12 cellular contexts compared by ENCODE assay signal in genomic region chr14:22502007-22502406, GRCh38.
DNase-seq lines count a peak whose midpoint lies in the region; ATAC-seq lines count a peak whose summit lies in the region.
"Had no signal": no experiment of that assay in that cellular context is flagged by ENCODE, and none has a peak within 500 bp of the region (broad histone marks: within the 10 kb centered on the region; RNA-seq: fewer than 3 reads in every experiment).

No MANE protein-coding gene starts in this region.

- H3K4me3 ChIP-seq in right cardiac atrium (ENCODE audit: low read length): peak overlapping the region; percentile 30

- no peaks in the 10 kb centered on the region for H3K27me3 ChIP-seq in right cardiac atrium (ENCODE audit: control insufficient read depth, insufficient read depth)

- ATAC-seq in activated naive CD4-positive, alpha-beta T cell treated with anti-CD3 and anti-CD28 coated beads, Interleukin-2, amount 50 U/mL, for 72 hours: no peak
- ATAC-seq in right cardiac atrium (peak; percentile 68 to 81), HG03097 (IDR thresholded peaks at IDR 0.05; ENCODE audit: low FRiP score, unreplicated experiment) (no peak)
- no peak for ATAC-seq in stimulated activated memory B cell treated with anti-CD40 and anti-IgM and Interleukin-4, amounts not matched to agents 10 μg/mL and 1 μg/mL and 100 μg/mL, for 72 hours

- H3K27ac ChIP-seq in right cardiac atrium (ENCODE audit: low read length): peak overlapping the region; percentile 86

- intact Hi-C loops in activated CD4-positive, alpha-beta T cell treated with anti-CD3 and anti-CD28 coated beads, Interleukin-2, amount 10 ng/mL, durations not matched to agents 24 days and 14 days (cut with micrococcal nuclease): loop anchor here (10.0 kb wide), 1 partner anchor 297 kb away; no protein-coding TSS in a partner anchor
- intact Hi-C loops in right cardiac atrium (cut with DNase I): no loop called here

- no peaks in the 10 kb centered on the region for H3K9me3 ChIP-seq in right cardiac atrium (ENCODE audit: control insufficient read depth, low read length)

- H3K36me3 Mint-ChIP-seq in activated CD4-positive, alpha-beta T cell treated with anti-CD3 and anti-CD28 coated beads, Interleukin-2, amount 10 ng/mL, durations not matched to agents 24 days and 14 days (ENCODE audit: low read depth): peaks cover 93% of the 10 kb centered on the region
- peaks cover 73 to 85% of the 10 kb centered on the region in 2 donors for H3K36me3 Mint-ChIP-seq in activated naive CD4-positive, alpha-beta T cell treated with anti-CD3 and anti-CD28 coated beads, Interleukin-2, amount 50 U/mL, for 72 hours
- H3K36me3 Mint-ChIP-seq in stimulated activated memory B cell treated with anti-CD40 and anti-IgM and Interleukin-4, amounts not matched to agents 10 μg/mL and 1 μg/mL and 100 μg/mL, for 72 hours: peaks cover 13% of the 10 kb centered on the region
- H3K36me3 Mint-ChIP-seq: brain had no signal

- H3K27ac Mint-ChIP-seq in activated CD4-positive, alpha-beta T cell treated with anti-CD3 and anti-CD28 coated beads, Interleukin-2, amount 10 ng/mL, durations not matched to agents 24 days and 14 days: peak overlapping the region; percentile 99
- H3K27ac Mint-ChIP-seq in activated naive CD4-positive, alpha-beta T cell treated with anti-CD3 and anti-CD28 coated beads, Interleukin-2, amount 50 U/mL, for 72 hours: peak overlapping the region; percentile 97
- H3K27ac Mint-ChIP-seq in stimulated activated memory B cell treated with anti-CD40 and anti-IgM and Interleukin-4, amounts not matched to agents 10 μg/mL and 1 μg/mL and 100 μg/mL, for 72 hours: peak overlapping the region; percentile 98

- H3K4me1 Mint-ChIP-seq in activated CD4-positive, alpha-beta T cell treated with anti-CD3 and anti-CD28 coated beads, Interleukin-2, amount 10 ng/mL, durations not matched to agents 24 days and 14 days: peaks cover 41% of the 10 kb centered on the region
- H3K4me1 Mint-ChIP-seq in stimulated activated memory B cell treated with anti-CD40 and anti-IgM and Interleukin-4, amounts not matched to agents 10 μg/mL and 1 μg/mL and 100 μg/mL, for 72 hours: peaks cover 68% of the 10 kb centered on the region

- WGBS in right cardiac atrium: 58% methylated on average over 10 of the region's 10 CpGs

- peak overlapping the region; percentile 87 for H3K4me3 Mint-ChIP-seq in activated CD4-positive, alpha-beta T cell treated with anti-CD3 and anti-CD28 coated beads, Interleukin-2, amount 10 ng/mL, durations not matched to agents 24 days and 14 days
- H3K4me3 Mint-ChIP-seq in stimulated activated memory B cell treated with anti-CD40 and anti-IgM and Interleukin-4, amounts not matched to agents 10 μg/mL and 1 μg/mL and 100 μg/mL, for 72 hours: no peak overlapping the region

- DNase-seq in activated CD4-positive, alpha-beta T cell treated with anti-CD3 and anti-CD28 coated beads, Interleukin-2, amount 10 ng/mL, durations not matched to agents 24 days and 14 days: no peak
- DNase-seq in activated CD4-positive, alpha-beta T cell treated with anti-CD3 and anti-CD28 coated beads, Interleukin-2, amount 50 U/mL, for 1 hour: no peak
- DNase-seq in activated naive CD4-positive, alpha-beta T cell treated with anti-CD3 and anti-CD28 coated beads, Interleukin-2, amount 50 U/mL, for 72 hours (ENCODE audit: low spot score in 2 of 2): no peak
- DNase-seq in right cardiac atrium (peak; percentile 58 to 86 (median 85)), HK-2 (ENCODE audit: unreplicated experiment) (no peak), COLO829 (ENCODE audit: low spot score) (no peak)
- DNase-seq: activated CD4-positive, alpha-beta T cell treated with anti-CD3 and anti-CD28 coated beads for 48 hours; EL; NCI-H1092 treated with DMSO at 0.1 percent for 48 hours had no signal

- H3K9me3 Mint-ChIP-seq in activated CD4-positive, alpha-beta T cell treated with anti-CD3 and anti-CD28 coated beads, Interleukin-2, amount 10 ng/mL, durations not matched to agents 24 days and 14 days: no peaks in the 10 kb centered on the region
- no peaks in the 10 kb centered on the region for H3K9me3 Mint-ChIP-seq in activated naive CD4-positive, alpha-beta T cell treated with anti-CD3 and anti-CD28 coated beads, Interleukin-2, amount 50 U/mL, for 72 hours
- H3K9me3 Mint-ChIP-seq in stimulated activated memory B cell treated with anti-CD40 and anti-IgM and Interleukin-4, amounts not matched to agents 10 μg/mL and 1 μg/mL and 100 μg/mL, for 72 hours: no peaks in the 10 kb centered on the region
- H3K9me3 Mint-ChIP-seq: brain had no signal

- H3K4me1 ChIP-seq in right cardiac atrium (ENCODE audit: control insufficient read depth, insufficient read depth, low read length): peaks cover 2% of the 10 kb centered on the region

- no peaks in the 10 kb centered on the region for H3K27me3 Mint-ChIP-seq in activated CD4-positive, alpha-beta T cell treated with anti-CD3 and anti-CD28 coated beads, Interleukin-2, amount 10 ng/mL, durations not matched to agents 24 days and 14 days
- no peaks in the 10 kb centered on the region for H3K27me3 Mint-ChIP-seq in stimulated activated memory B cell treated with anti-CD40 and anti-IgM and Interleukin-4, amounts not matched to agents 10 μg/mL and 1 μg/mL and 100 μg/mL, for 72 hours

Comparison
In these comparisons a context has a peak if more than half of its experiments do, and no peak if none do; other contexts are left out.
1. DNase-seq: peak in right cardiac atrium (3 of 3); none in activated CD4-positive, alpha-beta T cell treated with anti-CD3 and anti-CD28 coated beads, Interleukin-2, amount 10 ng/mL, durations not matched to agents 24 days and 14 days (single experiment), activated CD4-positive, alpha-beta T cell treated with anti-CD3 and anti-CD28 coated beads, Interleukin-2, amount 50 U/mL, for 1 hour (single experiment), activated naive CD4-positive, alpha-beta T cell treated with anti-CD3 and anti-CD28 coated beads, Interleukin-2, amount 50 U/mL, for 72 hours (0 of 2), HK-2 (single experiment) and COLO829 (single experiment).
2. ATAC-seq: peak in right cardiac atrium (2 of 2); none in activated naive CD4-positive, alpha-beta T cell treated with anti-CD3 and anti-CD28 coated beads, Interleukin-2, amount 50 U/mL, for 72 hours (0 of 2), stimulated activated memory B cell treated with anti-CD40 and anti-IgM and Interleukin-4, amounts not matched to agents 10 μg/mL and 1 μg/mL and 100 μg/mL, for 72 hours (single experiment) and HG03097 (single experiment).
3. Peak in every context shown above with its lines, with median percentiles within 50 percentile points of each other: H3K27ac Mint-ChIP-seq.